In the genomic region with DNA sequence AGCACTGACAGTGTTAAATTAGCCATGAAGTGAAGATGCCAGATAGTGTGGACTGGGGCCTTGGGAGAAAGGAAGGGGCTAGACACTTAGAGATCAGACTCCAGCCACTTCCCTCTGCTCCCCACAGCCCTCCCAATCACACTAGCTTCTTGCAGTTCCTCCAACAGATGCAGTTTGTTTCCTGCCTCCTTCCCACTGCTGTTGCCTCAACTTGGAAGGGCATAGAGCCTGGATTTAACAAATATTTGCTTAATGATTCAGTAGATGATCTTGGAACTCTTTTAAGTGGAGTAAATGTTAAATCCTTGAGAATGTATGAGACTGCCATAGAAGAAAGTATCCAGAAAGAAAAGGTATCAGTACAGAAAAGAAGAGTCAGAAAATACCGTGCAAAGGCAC, we compare ENCODE assay signal across 8 cellular contexts. TPM values are rescaled to one million over a fixed set of nuclear protein-coding genes. Genes with fewer than 3 reads are reported as not detected.
DNase-seq lines count a peak whose midpoint lies in the region; ATAC-seq, FAIRE-seq and TF ChIP-seq lines count a peak whose summit lies in the region.

No MANE protein-coding gene starts in this region.

- FAIRE-seq in bronchial epithelial cell (lab: Jason Lieb, UNC) (no peak), urothelium cell line (lab: Jason Lieb, UNC) (no peak)

- no peaks in the 10 kb centered on the region for H3K9me3 Mint-ChIP-seq in IgD-negative memory B cell

- peak; percentile 87 for DNase-seq in AG10803 (ENCODE audit: low read depth)
- DNase-seq in bronchial epithelial cell (ENCODE audit: low read depth): peak; percentile 82
- DNase-seq in HPDE6-E6E7 (ENCODE audit: extremely low spot score): no peak
- DNase-seq in urothelium cell line (ENCODE audit: low spot score): no peak
- DNase-seq in NCI-H1436 (lab: John Stamatoyannopoulos, UW): no peak

- H3K4me1 Mint-ChIP-seq in IgD-negative memory B cell: peaks cover 23 to 26% (median 24%) of the 10 kb centered on the region in 3 donors

- no peak for TF ChIP-seq CTCF in AG10803 (conservative IDR thresholded peaks at IDR 0.05; ENCODE audit: low read length)
- TF ChIP-seq CTCF in bronchial epithelial cell (IDR thresholded peaks at IDR 0.05; ENCODE audit: insufficient read depth, low read length, severe bottlenecking): no peak

- no peaks in the 10 kb centered on the region for H3K9me3 ChIP-seq in mucosa of stomach (ENCODE audit: control insufficient read depth, low read length)

- peaks cover 24% of the 10 kb centered on the region for H3K4me1 ChIP-seq in mucosa of stomach (ENCODE audit: control insufficient read depth, insufficient read depth, low read length)

- H3K4me3 Mint-ChIP-seq in IgD-negative memory B cell: peak overlapping the region; percentile 94 to 99 (median 96)

- peak overlapping the region; percentile 66 for H3K4me3 ChIP-seq in AG10803 (ENCODE audit: low read length)
- peak overlapping the region; percentile 84 for H3K4me3 ChIP-seq in bronchial epithelial cell (ENCODE audit: low read depth, low read length)
- H3K4me3 ChIP-seq in mucosa of stomach (ENCODE audit: low read length): peak overlapping the region; percentile 24

- peak overlapping the region; percentile 97 to 99 (median 99) for H3K27ac Mint-ChIP-seq in IgD-negative memory B cell

- no peaks in the 10 kb centered on the region for H3K27me3 Mint-ChIP-seq in IgD-negative memory B cell

- H3K27me3 ChIP-seq in bronchial epithelial cell (ENCODE audit: control insufficient read depth, insufficient read depth, low read length) (no peaks in the 10 kb centered on the region), mucosa of stomach (ENCODE audit: control insufficient read depth, insufficient read depth, low read length) (no peaks in the 10 kb centered on the region)

- H3K9ac ChIP-seq in mucosa of stomach (ENCODE audit: low read length): peak overlapping the region; percentile 82

- H3K36me3 Mint-ChIP-seq in IgD-negative memory B cell: peaks cover 2% of the 10 kb centered on the region

- H3K36me3 ChIP-seq in bronchial epithelial cell (ENCODE audit: control insufficient read depth, insufficient read depth, low read length) (peaks cover 6% of the 10 kb centered on the region), mucosa of stomach (ENCODE audit: control insufficient read depth, insufficient read depth, low read length) (no peaks in the 10 kb centered on the region)

- ATAC-seq in GM21737 (IDR thresholded peaks at IDR 0.05; ENCODE audit: unreplicated experiment): no peak

RNA-seq across cellular contexts. Expression of gene BZW1, which starts 1.5 kb away (rescaled TPM):
- polyA plus RNA-seq in IgD-negative memory B cell: 140 TPM
- 546 and 792 TPM in 2 replicates for total RNA-seq in bronchial epithelial cell

RNA-seq across cellular contexts. Expression of gene CLK1, which starts 54.2 kb away (rescaled TPM):
- polyA plus RNA-seq in IgD-negative memory B cell: 83.8 TPM
- 84.1 and 96.1 TPM in 2 replicates for total RNA-seq in bronchial epithelial cell

Comparison
In these comparisons a context has a peak if more than half of its experiments do, and no peak if none do; other contexts are left out.
1. DNase-seq: peak in AG10803 (single experiment) and bronchial epithelial cell (single experiment); none in HPDE6-E6E7 (single experiment), urothelium cell line (single experiment) and NCI-H1436 (single experiment).
2. H3K4me3 ChIP-seq: peak in every context shown above with its lines; median percentile 84 in bronchial epithelial cell; 66 in AG10803; 24 in mucosa of stomach.